Comparison of ENCODE assay signal across 11 cellular contexts in the genomic region with DNA sequence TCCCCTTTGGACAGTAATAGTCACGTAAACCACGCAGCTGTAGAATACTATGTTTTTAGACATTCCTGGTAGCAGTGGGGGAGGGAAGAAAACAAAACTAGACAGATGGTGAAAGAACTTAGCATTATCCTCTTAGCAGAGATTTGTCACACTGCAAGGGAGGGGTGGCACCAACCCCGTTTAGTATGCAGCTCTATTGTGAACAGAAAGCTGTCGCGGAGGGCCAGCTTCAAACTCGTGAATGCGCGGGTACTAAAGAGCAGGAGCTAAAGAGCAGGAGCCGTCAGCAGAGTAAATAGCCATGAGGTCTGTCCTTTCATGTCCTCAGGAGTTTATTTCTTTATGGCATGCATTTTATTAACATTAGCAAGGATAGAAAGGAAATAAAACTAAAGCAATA.
DNase-seq lines count a peak whose midpoint lies in the region; ATAC-seq, FAIRE-seq and TF ChIP-seq lines count a peak whose summit lies in the region.
"Had no signal": no experiment of that assay in that cellular context is flagged by ENCODE, and none has a peak within 500 bp of the region (broad histone marks: within the 10 kb centered on the region; RNA-seq: fewer than 3 reads in every experiment).

No MANE protein-coding gene starts in this region.

- TF ChIP-seq POLR2A in A549 (IDR thresholded peaks at IDR 0.05; ENCODE audit: low read length): no peak
- TF ChIP-seq POLR2A in esophagus squamous epithelium (IDR thresholded peaks at IDR 0.05): no peak
- no peak for TF ChIP-seq POLR2A in uterus (IDR thresholded peaks at IDR 0.05)

- in situ Hi-C loops in brain microvascular endothelial cell (cut with HindIII; ENCODE audit: low pct_ligation_motif_present, low sequenced_read_pairs): no loop called here

- POLR2A ChIA-PET in A549 (lab: Yijun Ruan, JAX): no interaction called here

- H3K9me3 ChIP-seq in A549 (no peaks in the 10 kb centered on the region), mucosa of descending colon (no peaks in the 10 kb centered on the region), esophagus squamous epithelium (no peaks in the 10 kb centered on the region), uterus (no peaks in the 10 kb centered on the region), tibial artery (no peaks in the 10 kb centered on the region)

- TF ChIP-seq RAD21 in A549 (conservative IDR thresholded peaks at IDR 0.05 in 1 of 2, IDR thresholded peaks at IDR 0.05 in 1 of 2): no peak

- TF ChIP-seq CTCF in A549 (IDR thresholded peaks at IDR 0.05): no peak
- TF ChIP-seq CTCF in brain microvascular endothelial cell (IDR thresholded peaks at IDR 0.05; ENCODE audit: low read depth, low read length, missing control alignments): no peak
- TF ChIP-seq CTCF in mucosa of descending colon (IDR thresholded peaks at IDR 0.05): no peak
- no peak for TF ChIP-seq CTCF in esophagus squamous epithelium (IDR thresholded peaks at IDR 0.05)
- TF ChIP-seq CTCF in uterus (IDR thresholded peaks at IDR 0.05): no peak
- no peak for TF ChIP-seq CTCF in tibial artery (IDR thresholded peaks at IDR 0.05)

- no peaks in the 10 kb centered on the region for H3K36me3 ChIP-seq in brain microvascular endothelial cell (replicated peaks)
- no peaks in the 10 kb centered on the region for H3K36me3 ChIP-seq in mucosa of descending colon (ENCODE audit: low read depth)
- H3K36me3 ChIP-seq in esophagus squamous epithelium: no peaks in the 10 kb centered on the region
- no peaks in the 10 kb centered on the region for H3K36me3 ChIP-seq in uterus
- no peaks in the 10 kb centered on the region for H3K36me3 ChIP-seq in tibial artery

- peaks cover 51% of the 10 kb centered on the region for H3K4me1 ChIP-seq in A549
- peaks cover 11% of the 10 kb centered on the region for H3K4me1 ChIP-seq in mucosa of descending colon (ENCODE audit: low read depth)
- peaks cover 0 to under 1% (median under 1%) of the 10 kb centered on the region in 3 donors for H3K4me1 ChIP-seq in esophagus squamous epithelium
- H3K4me1 ChIP-seq in uterus: no peaks in the 10 kb centered on the region
- no peaks in the 10 kb centered on the region for H3K4me1 ChIP-seq in tibial artery

- WGBS in A549 (ENCODE audit: missing lambda C conversion rate): 87% methylated on average over 8 of the region's 9 CpGs
- WGBS in esophagus squamous epithelium, 2 donors: 66 to 77% methylated on average over 8 of the region's 9 CpGs

- DNase-seq in A549 (ENCODE audit: low read depth in 1 of 2, low spot score in 1 of 2): no peak
- peak; percentile 76 for DNase-seq in LHCN-M2 (ENCODE audit: low read depth)
- peak; percentile 48 for DNase-seq in brain microvascular endothelial cell
- DNase-seq in mucosa of descending colon: peak; percentile 61 to 69 (median 62)
- DNase-seq in esophagus squamous epithelium (lab: John Stamatoyannopoulos, UW): no peak
- DNase-seq in uterus: no peak
- no peak for DNase-seq in tibial artery
- DNase-seq: CD8-positive, alpha-beta memory T cell; foreskin melanocyte; natural killer cell had no signal

- H3K27ac ChIP-seq in A549 (peak overlapping the region; percentile 31 to 66; a peak in 4 of 6 replicates), brain microvascular endothelial cell (peak overlapping the region; percentile 37), esophagus squamous epithelium (no peak overlapping the region), uterus (no peak overlapping the region), tibial artery (no peak overlapping the region)

- FAIRE-seq in A549 (lab: Jason Lieb, UNC): no peak

- ATAC-seq in A549 (no peak), mucosa of descending colon (peak; percentile 91), HG03354 (IDR thresholded peaks at IDR 0.05; ENCODE audit: poor library complexity, severe bottlenecking, unreplicated experiment) (no peak)
- ATAC-seq: natural killer cell had no signal

- no peak overlapping the region for H3K4me3 ChIP-seq in A549
- H3K4me3 ChIP-seq in brain microvascular endothelial cell (ENCODE audit: low read depth, low read length): peak overlapping the region; percentile 34
- H3K4me3 ChIP-seq in mucosa of descending colon: no peak overlapping the region
- peak overlapping the region in 1 of 4 donors; percentile 15 for H3K4me3 ChIP-seq in esophagus squamous epithelium
- no peak overlapping the region for H3K4me3 ChIP-seq in uterus
- H3K4me3 ChIP-seq in tibial artery: no peak overlapping the region

- H3K27me3 ChIP-seq in brain microvascular endothelial cell (replicated peaks) (no peaks in the 10 kb centered on the region), esophagus squamous epithelium (no peaks in the 10 kb centered on the region), uterus (no peaks in the 10 kb centered on the region), tibial artery (no peaks in the 10 kb centered on the region)

- CTCF ChIA-PET in A549 (lab: Yijun Ruan, JAX): interaction anchor here (0.7 kb wide), 1 partner anchor 23 kb away, joined by 3 read pairs; no protein-coding TSS in a partner anchor

- peak overlapping the region; percentile 49; the same call in 2 of the 3 replicates for H3K4me2 ChIP-seq in A549

- intact Hi-C loops in mucosa of descending colon (cut with DNase I, micrococcal nuclease): no loop called here
- intact Hi-C loops in esophagus squamous epithelium (cut with DNase I): no loop called here
- intact Hi-C loops in uterus (cut with DNase I; ENCODE audit: low total_unique reads): no loop called here
- intact Hi-C loops in tibial artery (cut with DNase I; ENCODE audit: low total_unique reads): no loop called here

- no peak for TF ChIP-seq EP300 in A549 (IDR thresholded peaks at IDR 0.05)

TF ChIP-seq in A549, 52 proteins besides CTCF, POLR2A, EP300 and RAD21:
- TF ChIP-seq MYC (IDR thresholded peaks at IDR 0.05; ENCODE audit: borderline replicate concordance, low read length): no peak
- no peak for TF ChIP-seq GATA3 (IDR thresholded peaks at IDR 0.05; ENCODE audit: borderline replicate concordance)
- TF ChIP-seq FOXS1 (CRISPR knock-in tag; IDR thresholded peaks at IDR 0.05): no peak
- no peak for TF ChIP-seq EHMT2 (IDR thresholded peaks at IDR 0.05; ENCODE audit: low read depth)
TF ChIP-seq in A549: peak in this region for 0.

Comparison
In these comparisons a context has a peak if more than half of its experiments do, and no peak if none do; other contexts are left out.
1. DNase-seq: peak in LHCN-M2 (single experiment), brain microvascular endothelial cell (single experiment) and mucosa of descending colon (3 of 3); none in A549 (0 of 2), esophagus squamous epithelium (single experiment), uterus (0 of 2) and tibial artery (0 of 2).
2. H3K27ac ChIP-seq: peak in A549 (2 of 2) and brain microvascular endothelial cell (single experiment); none in esophagus squamous epithelium (0 of 4), uterus (0 of 2) and tibial artery (0 of 2).